In the genomic region with DNA sequence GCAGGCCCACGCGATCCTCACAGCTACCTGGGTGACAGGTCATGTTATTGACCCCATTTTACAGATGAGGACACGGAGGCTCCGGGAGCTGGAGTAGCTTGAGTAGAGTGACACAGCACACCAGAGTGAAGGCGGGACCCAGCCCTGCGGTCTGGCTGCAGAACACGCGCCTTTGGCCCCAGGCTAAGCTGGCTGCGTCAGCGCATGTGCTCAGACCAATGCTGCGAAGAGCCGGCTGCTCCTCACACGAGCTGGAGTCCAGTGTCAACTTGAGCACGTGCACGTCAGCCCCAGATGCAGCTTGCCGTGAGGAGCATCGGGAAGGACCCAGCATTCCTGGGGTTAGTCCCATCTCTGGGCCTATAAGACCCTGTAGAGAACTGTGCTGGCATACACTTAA, we compare ENCODE assay signal across 14 cellular contexts. TPM values are rescaled to one million over a fixed set of nuclear protein-coding genes. Genes with fewer than 3 reads are reported as not detected.
A peak's percentile ranks its signal among the peaks of the same experiment; 100 is the strongest.
DNase-seq lines count a peak whose midpoint lies in the region; ATAC-seq and TF ChIP-seq lines count a peak whose summit lies in the region.
"Had no signal": no experiment of that assay in that cellular context is flagged by ENCODE, and none has a peak within 500 bp of the region (broad histone marks: within the 10 kb centered on the region; RNA-seq: fewer than 3 reads in every experiment).

No MANE protein-coding gene starts in this region.

- no peaks in the 10 kb centered on the region for H3K36me3 Mint-ChIP-seq in CD4-positive, alpha-beta T cell (ENCODE audit: low read depth)
- H3K36me3 Mint-ChIP-seq: activated CD8-positive, alpha-beta memory T cell treated with anti-CD3 and anti-CD28 coated beads, Interleukin-2, amount 10 ng/mL, durations not matched to agents 7 days and 5 days; activated naive CD4-positive, alpha-beta T cell treated with anti-CD3 and anti-CD28 coated beads, Interleukin-2, amount 50 U/mL, for 72 hours had no signal

- H3K23ac ChIP-seq in IMR-90 (ENCODE audit: low read depth, low read length): no peak overlapping the region
- no peak overlapping the region for H3K23ac ChIP-seq in trophoblast cell (ENCODE audit: low read length)

- H2BK15ac ChIP-seq in IMR-90 (ENCODE audit: low read depth, low read length): no peak overlapping the region

- DNase-seq in AG10803 (ENCODE audit: low read depth): peak; percentile 56
- no peak for DNase-seq in IMR-90
- DNase-seq in trophoblast cell: peak; percentile 91 to 95
- no peak for DNase-seq in CD4-positive, alpha-beta T cell
- no peak for DNase-seq in NOMO-1 (lab: John Stamatoyannopoulos, UW; ENCODE audit: unreplicated experiment in 2 of 2)
- DNase-seq in NCI-H1436 treated with DMSO at 0.1 percent for 48 hours (lab: John Stamatoyannopoulos, UW): no peak
- DNase-seq in GM10266 (ENCODE audit: extremely low spot score): no peak
- DNase-seq: activated CD8-positive, alpha-beta memory T cell treated with anti-CD3 and anti-CD28 coated beads, Interleukin-2, amount 10 ng/mL, durations not matched to agents 7 days and 5 days; spleen had no signal

- H3K9me3 Mint-ChIP-seq in CD4-positive, alpha-beta T cell: no peaks in the 10 kb centered on the region
- H3K9me3 Mint-ChIP-seq: activated naive CD4-positive, alpha-beta T cell treated with anti-CD3 and anti-CD28 coated beads, Interleukin-2, amount 50 U/mL, for 72 hours; neural progenitor cell had no signal

- no peak overlapping the region; the same call in 1 of the 2 replicates for H2BK20ac ChIP-seq in IMR-90 (ENCODE audit: low read depth, low read length)

- H4K12ac ChIP-seq in trophoblast cell (ENCODE audit: low read depth, low read length): no peak overlapping the region

- no peaks in the 10 kb centered on the region for H3K9me3 ChIP-seq in IMR-90 (ENCODE audit: control insufficient read depth, insufficient read depth, low read length)
- H3K9me3 ChIP-seq in esophagus (ENCODE audit: control insufficient read depth in 2 of 2, insufficient read depth in 1 of 2, low read depth in 1 of 2, low read length in 1 of 2): no peaks in the 10 kb centered on the region
- no peaks in the 10 kb centered on the region for H3K9me3 ChIP-seq in trophoblast cell (ENCODE audit: insufficient read depth, low read depth, low read length)
- H3K9me3 ChIP-seq in CD4-positive, alpha-beta T cell (ENCODE audit: control insufficient read depth, low read length): no peaks in the 10 kb centered on the region
- H3K9me3 ChIP-seq: BLaER1, spleen had no signal

- H3K56ac ChIP-seq in IMR-90 (ENCODE audit: extremely low read depth, insufficient read depth, low read length): no peak overlapping the region

- no peaks in the 10 kb centered on the region for H4K20me1 ChIP-seq in IMR-90 (ENCODE audit: insufficient read depth, low read length)
- H4K20me1 ChIP-seq: BLaER1 had no signal

- H3K14ac ChIP-seq in IMR-90 (replicated peaks; ENCODE audit: low read depth, low read length) (no peak overlapping the region), trophoblast cell (ENCODE audit: low read length) (no peak overlapping the region)

- peak overlapping the region; percentile 33; the same call in 1 of the 2 replicates for H3K18ac ChIP-seq in IMR-90 (ENCODE audit: low read depth, low read length)
- H3K18ac ChIP-seq in trophoblast cell (ENCODE audit: low read length): no peak overlapping the region

- H3K4me3 ChIP-seq in AG10803 (ENCODE audit: low read length): no peak overlapping the region
- H3K4me3 ChIP-seq in IMR-90 (ENCODE audit: insufficient read depth, low read depth, low read length): no peak overlapping the region
- H3K4me3 ChIP-seq in esophagus (ENCODE audit: low read depth in 1 of 2, low read length in 2 of 2): no peak overlapping the region
- no peak overlapping the region for H3K4me3 ChIP-seq in trophoblast cell (ENCODE audit: low read depth, low read length)
- H3K4me3 ChIP-seq: BLaER1, neural progenitor cell, spleen had no signal

- no peak for TF ChIP-seq RAD21 in IMR-90 (IDR thresholded peaks at IDR 0.05; ENCODE audit: low read length)

- no peak overlapping the region; a peak in 1 of 4 replicates for H4K8ac ChIP-seq in IMR-90 (ENCODE audit: low read depth in 2 of 2, low read length in 2 of 2)
- H4K8ac ChIP-seq in trophoblast cell (ENCODE audit: low read depth, low read length): no peak overlapping the region

- H2BK5ac ChIP-seq in IMR-90 (ENCODE audit: low read depth, low read length, poor library complexity, severe bottlenecking) (no peak overlapping the region), trophoblast cell (ENCODE audit: low read depth, low read length, poor library complexity) (no peak overlapping the region)

- H3K9ac ChIP-seq in IMR-90 (ENCODE audit: low read depth, low read length): no peak overlapping the region
- no peak overlapping the region for H3K9ac ChIP-seq in trophoblast cell (ENCODE audit: low read length)
- H3K9ac ChIP-seq: BLaER1, neural progenitor cell had no signal

- no peak overlapping the region for H2BK12ac ChIP-seq in trophoblast cell (ENCODE audit: low read length)

- in situ Hi-C loops in IMR-90 (cut with MboI; ENCODE audit: low sequenced_read_pairs): no loop called here

- H3K4me1 ChIP-seq in IMR-90 (ENCODE audit: control insufficient read depth, insufficient read depth, low read length): peaks cover 11% of the 10 kb centered on the region; the same call in 1 of the 2 replicates
- peaks cover 0 to 16% of the 10 kb centered on the region in 2 donors for H3K4me1 ChIP-seq in esophagus (ENCODE audit: control insufficient read depth in 2 of 2, insufficient read depth in 2 of 2, low read length in 1 of 2)
- H3K4me1 ChIP-seq in trophoblast cell (ENCODE audit: control insufficient read depth in 1 of 2, insufficient read depth in 2 of 2, low read length in 2 of 2): peaks cover 0 to 6% of the 10 kb centered on the region in 2 experiments

- no peak overlapping the region for H2AFZ ChIP-seq in IMR-90 (replicated peaks; ENCODE audit: low read length, poor library complexity)
- H2AFZ ChIP-seq in trophoblast cell (ENCODE audit: insufficient read depth, low read length, poor library complexity): no peak overlapping the region
- H2AFZ ChIP-seq: neural progenitor cell had no signal

- peaks cover 6% of the 10 kb centered on the region for H3K9me1 ChIP-seq in IMR-90 (ENCODE audit: insufficient read depth, low read length)

- dilution Hi-C loops in IMR-90 (cut with HindIII; ENCODE audit: low sequenced_read_pairs, unreplicated experiment): no loop called here

- H3K4me2 ChIP-seq in IMR-90 (ENCODE audit: low read depth, low read length): no peak overlapping the region
- no peak overlapping the region for H3K4me2 ChIP-seq in trophoblast cell (ENCODE audit: low read length)
- H3K4me2 ChIP-seq: neural progenitor cell had no signal

- H3K79me2 ChIP-seq in trophoblast cell (ENCODE audit: control insufficient read depth, insufficient read depth, low read length, poor library complexity): no peaks in the 10 kb centered on the region

- no peak overlapping the region for H4K5ac ChIP-seq in IMR-90 (ENCODE audit: low read depth, low read length)

- H3K79me1 ChIP-seq in IMR-90 (ENCODE audit: low read depth in 1 of 2, low read length in 2 of 2) (no peaks in the 10 kb centered on the region), trophoblast cell (ENCODE audit: low read length) (no peaks in the 10 kb centered on the region)

- H4K91ac ChIP-seq in IMR-90 (ENCODE audit: insufficient read depth, low read depth, low read length) (0 out of 2 replicates have a peak overlapping the region, but pooled peaks have one; percentile 13), trophoblast cell (ENCODE audit: low read depth, low read length) (no peak overlapping the region)

- intact Hi-C loops in IMR-90 (cut with micrococcal nuclease): no loop called here
- intact Hi-C loops in CD4-positive, alpha-beta T cell (cut with DNase I, micrococcal nuclease): no loop called here

- no peak for ATAC-seq in IMR-90 (ENCODE audit: low read depth)
- no peak for ATAC-seq in CD4-positive, alpha-beta T cell (ENCODE audit: poor library complexity)
- ATAC-seq: activated CD8-positive, alpha-beta memory T cell treated with anti-CD3 and anti-CD28 coated beads, Interleukin-2, amount 10 ng/mL, durations not matched to agents 7 days and 5 days; activated naive CD4-positive, alpha-beta T cell treated with anti-CD3 and anti-CD28 coated beads, Interleukin-2, amount 50 U/mL, for 72 hours had no signal

- H3K4me1 Mint-ChIP-seq in CD4-positive, alpha-beta T cell (ENCODE audit: low read depth): no peaks in the 10 kb centered on the region

- H3K36me3 ChIP-seq in IMR-90 (ENCODE audit: control insufficient read depth, insufficient read depth, low read length) (no peaks in the 10 kb centered on the region), esophagus (ENCODE audit: control insufficient read depth in 2 of 2, insufficient read depth in 2 of 2, low read length in 1 of 2) (no peaks in the 10 kb centered on the region), trophoblast cell (ENCODE audit: control insufficient read depth in 1 of 2, insufficient read depth in 2 of 2, low read length in 2 of 2) (no peaks in the 10 kb centered on the region)
- H3K36me3 ChIP-seq: BLaER1, neural progenitor cell, spleen had no signal

- peaks cover 3% of the 10 kb centered on the region; the same call in 1 of the 2 replicates for H3K27me3 ChIP-seq in IMR-90 (ENCODE audit: control insufficient read depth, insufficient read depth, low read length)
- H3K27me3 ChIP-seq in esophagus (ENCODE audit: control insufficient read depth in 1 of 2, insufficient read depth in 2 of 2, low read length in 2 of 2): no peaks in the 10 kb centered on the region
- H3K27me3 ChIP-seq in trophoblast cell (ENCODE audit: insufficient read depth, low read length): no peaks in the 10 kb centered on the region
- no peaks in the 10 kb centered on the region for H3K27me3 ChIP-seq in CD4-positive, alpha-beta T cell (ENCODE audit: control insufficient read depth, insufficient read depth, low read length)
- H3K27me3 ChIP-seq: BLaER1, neural progenitor cell, spleen had no signal

- no peak overlapping the region for H3K4me3 Mint-ChIP-seq in CD4-positive, alpha-beta T cell
- H3K4me3 Mint-ChIP-seq: activated CD8-positive, alpha-beta memory T cell treated with anti-CD3 and anti-CD28 coated beads, Interleukin-2, amount 10 ng/mL, durations not matched to agents 7 days and 5 days; neural progenitor cell had no signal

- H3K4ac ChIP-seq in IMR-90 (ENCODE audit: low read depth, low read length): peak overlapping the region; percentile 56; the same call in 1 of the 2 replicates
- H3K4ac ChIP-seq in trophoblast cell (ENCODE audit: low read depth, low read length): no peak overlapping the region

- no peak for TF ChIP-seq CTCF in AG10803 (conservative IDR thresholded peaks at IDR 0.05; ENCODE audit: low read length)
- TF ChIP-seq CTCF in IMR-90 (conservative IDR thresholded peaks at IDR 0.05; ENCODE audit: low read depth, low read length): no peak
- TF ChIP-seq CTCF in CD4-positive, alpha-beta T cell (IDR thresholded peaks at IDR 0.05): no peak
- no peak for TF ChIP-seq CTCF in GM10266 (IDR thresholded peaks at IDR 0.05; ENCODE audit: control insufficient read depth, insufficient read depth, low read depth, missing control alignments)

- WGBS in IMR-90 (ENCODE audit: extremely low coverage in 2 of 2, insufficient read length in 1 of 2), 2 experiments: 63% methylated on average over 11 of the region's 17 CpGs; no CpG with 5 or more reads in 1 of the 2 experiments
- WGBS in esophagus, 2 donors: 60 to 78% methylated on average over 17 of the region's 17 CpGs
- no CpG with 5 or more reads among the region's 17 CpGs for WGBS in trophoblast cell (ENCODE audit: extremely low coverage, insufficient coverage, insufficient read length)

- CTCF ChIA-PET in IMR-90 (lab: Yijun Ruan, JAX): interaction anchor here (0.6 kb wide), 1 partner anchor 93 kb away, joined by 3 read pairs; no protein-coding TSS in a partner anchor
- CTCF ChIA-PET in CD4-positive, alpha-beta T cell (lab: Charles Lee): no interaction called here

- no peaks in the 10 kb centered on the region for H3K27me3 Mint-ChIP-seq in CD4-positive, alpha-beta T cell
- H3K27me3 Mint-ChIP-seq: activated CD8-positive, alpha-beta memory T cell treated with anti-CD3 and anti-CD28 coated beads, Interleukin-2, amount 10 ng/mL, durations not matched to agents 7 days and 5 days had no signal

- H2BK120ac ChIP-seq in IMR-90 (ENCODE audit: low read depth, low read length) (peak overlapping the region; percentile 64), trophoblast cell (ENCODE audit: insufficient read depth, low read length, poor library complexity) (no peak overlapping the region)

- no peak overlapping the region for H2AK9ac ChIP-seq in IMR-90 (replicated peaks; ENCODE audit: low read depth, low read length, poor library complexity)

- no peak overlapping the region for H3K27ac Mint-ChIP-seq in CD4-positive, alpha-beta T cell
- H3K27ac Mint-ChIP-seq: activated naive CD4-positive, alpha-beta T cell treated with anti-CD3 and anti-CD28 coated beads, Interleukin-2, amount 50 U/mL, for 72 hours had no signal

- no peak overlapping the region for H2AK5ac ChIP-seq in IMR-90 (ENCODE audit: low read depth, low read length)
- no peak overlapping the region for H2AK5ac ChIP-seq in trophoblast cell (ENCODE audit: low read length)

- BruUV-seq in IMR-90 (replicated peaks; lab: Mats Ljungman, UMichigan): no TSS peak

- TF ChIP-seq POLR2A in IMR-90 (IDR thresholded peaks at IDR 0.05; ENCODE audit: low read depth, low read length): no peak

- POLR2A ChIA-PET in IMR-90 (lab: Charles Lee; ENCODE audit: unreplicated experiment): no interaction called here
- POLR2A ChIA-PET in CD4-positive, alpha-beta T cell (lab: Charles Lee): no interaction called here

- H3K27ac ChIP-seq in IMR-90 (ENCODE audit: insufficient read depth, low read length) (peak overlapping the region; percentile 13; the same call in 1 of the 2 replicates), esophagus (ENCODE audit: low read depth in 2 of 2, low read length in 1 of 2) (peak overlapping the region; percentile 45 to 69), trophoblast cell (ENCODE audit: low read depth, low read length) (no peak overlapping the region)
- no peak overlapping the region for H3K27ac ChIP-seq in CD4-positive, alpha-beta T cell (ENCODE audit: low read depth, low read length)
- H3K27ac ChIP-seq: neural progenitor cell, RWPE1 had no signal

RNA-seq across cellular contexts. Expression of a gene that starts 49.9 kb away (rescaled TPM):
- total RNA-seq in IMR-90 (2012; rRNA removed): not detected in 2 replicates
- polyA plus RNA-seq in IMR-90 (2012; rRNA removed): not detected in 2 replicates
- polyA plus RNA-seq in IMR-90 (2012; cell fraction: cytosol; rRNA removed): not detected in 2 replicates
- not detected in 2 replicates for polyA plus RNA-seq in IMR-90 (2012; cell fraction: nucleus; rRNA removed; ENCODE audit: low replicate concordance)
- 1 to 10 TPM; 2.2 to 2.4 TPM for polyA plus RNA-seq in esophagus
- 0.08 and 0.12 TPM in 2 replicates for polyA plus RNA-seq in trophoblast cell (2013)
- total RNA-seq in CD4-positive, alpha-beta T cell: not detected

Comparison
In these comparisons a context has a peak if more than half of its experiments do, and no peak if none do; other contexts are left out.
1. DNase-seq: peak in AG10803 (single experiment) and trophoblast cell (2 of 2); none in IMR-90 (single experiment), CD4-positive, alpha-beta T cell (0 of 10), NOMO-1 (0 of 2), NCI-H1436 treated with DMSO at 0.1 percent for 48 hours (single experiment) and GM10266 (single experiment).
2. H3K27ac ChIP-seq: peak in IMR-90 (single experiment) and esophagus (2 of 2); none in trophoblast cell (single experiment) and CD4-positive, alpha-beta T cell (single experiment).